Comparison of ENCODE assay signal across 23 cellular contexts in the genomic region with DNA sequence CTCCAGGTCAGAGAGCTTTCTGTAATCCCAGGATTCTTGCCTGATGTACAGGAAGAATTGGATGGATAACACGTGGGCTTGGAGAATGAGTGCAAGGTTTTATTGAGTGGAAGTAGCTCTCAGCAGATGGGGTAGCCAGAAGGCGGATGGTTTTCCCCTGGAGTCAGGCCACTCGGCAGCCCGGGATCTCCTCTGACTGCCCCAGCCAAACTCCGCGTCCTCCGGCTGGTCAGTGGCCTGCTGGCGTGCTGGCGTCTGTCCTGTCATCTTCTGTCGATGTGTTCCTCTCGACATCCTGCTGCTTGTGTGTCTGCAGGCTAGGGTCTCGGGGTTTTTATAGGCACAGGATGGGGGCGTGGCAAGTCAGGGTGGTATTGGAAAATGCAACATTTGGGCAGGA. TPM values are rescaled to one million over a fixed set of nuclear protein-coding genes. Genes with fewer than 3 reads are reported as not detected.
"Had no signal": no experiment of that assay in that cellular context is flagged by ENCODE, and none has a peak within 500 bp of the region (broad histone marks: within the 10 kb centered on the region; RNA-seq: fewer than 3 reads in every experiment).

No MANE protein-coding gene starts in this region.

- H3K4me1 ChIP-seq: ascending aorta, body of pancreas, SJSA1 had no signal

- H3K27ac ChIP-seq: ascending aorta, body of pancreas, SJSA1 had no signal

- H3K27me3 ChIP-seq: ascending aorta, body of pancreas, SJSA1 had no signal

- H3K36me3 ChIP-seq: ascending aorta, SJSA1 had no signal

- ATAC-seq: activated CD8-positive, alpha-beta T cell treated with anti-CD3 and anti-CD28 coated beads, Interleukin-2, amount 10 ng/mL, durations not matched to agents 7 days and 5 days; body of pancreas; K562; PC-3; SK-N-SH treated with all-trans-retinoic acid at 6 μM for 48 hours; WTC11 had no signal

- H3K9me3 ChIP-seq: body of pancreas, SJSA1 had no signal

- DNase-seq: activated CD4-positive, alpha-beta T cell treated with anti-CD3 and anti-CD28 coated beads for 48 hours; activated CD4-positive, alpha-beta T cell treated with anti-CD3 and anti-CD28 coated beads, Interleukin-2, amount 50 U/mL, for 4 hours; activated CD4-positive, CD25-positive, alpha-beta regulatory T cell treated with anti-CD3 and anti-CD28 coated beads, Interleukin-2, amount 50 U/mL, for 72 hours; activated CD8-positive, alpha-beta memory T cell treated with anti-CD3 and anti-CD28 coated beads, Interleukin-2, amount 50 U/mL, for 48 hours; activated CD8-positive, alpha-beta T cell treated with anti-CD3 and anti-CD28 coated beads, Interleukin-2, amount 10 ng/mL, durations not matched to agents 7 days and 5 days; activated naive CD4-positive, alpha-beta T cell treated with anti-CD3 and anti-CD28 coated beads, Interleukin-2, amount 50 U/mL, for 16 hours; activated T-cell treated with anti-CD3 and anti-CD28 coated beads, Interleukin-2, amount 50 U/mL, for 1 hour; body of pancreas; Karpas-422; NCI-H1048; NCI-H146; NCI-H187 treated with DMSO at 0.1 percent for 48 hours; NCI-H2081 treated with DMSO at 0.1 percent for 48 hours; NCI-H526; NCI-H774; PC-3; SHP77; SW 1271 had no signal

- H3K4me3 ChIP-seq: ascending aorta, body of pancreas, K562, SJSA1 had no signal

RNA-seq across cellular contexts. Expression of a gene that starts 27.4 kb away (rescaled TPM):
- polyA plus RNA-seq: K562 had no signal

RNA-seq across cellular contexts. Expression of a gene that starts 32.8 kb away (rescaled TPM):
- polyA plus RNA-seq: K562 had no signal
